ENCODE assay signal across 10 cellular contexts in genomic region chr10:110664483-110665420, GRCh38. TPM values are rescaled to one million over a fixed set of nuclear protein-coding genes. Genes with fewer than 3 reads are reported as not detected.
DNase-seq lines count a peak whose midpoint lies in the region; ATAC-seq and TF ChIP-seq lines count a peak whose summit lies in the region.
"Had no signal": no experiment of that assay in that cellular context is flagged by ENCODE, and none has a peak within 500 bp of the region (broad histone marks: within the 10 kb centered on the region; RNA-seq: fewer than 3 reads in every experiment).

No MANE protein-coding gene starts in this region.

- peak overlapping the region in 1 of 2 experiments; percentile 21 for H2BK12ac ChIP-seq in mesenchymal stem cell (ENCODE audit: low read length in 2 of 2)

- H2AK5ac ChIP-seq in mesenchymal stem cell (ENCODE audit: low read length, severe bottlenecking): no peak overlapping the region

- no peak for TF ChIP-seq CTCF in BJ (IDR thresholded peaks at IDR 0.05; ENCODE audit: insufficient read depth, low read depth, low read length)

- CTCF ChIA-PET in BJ (lab: Yijun Ruan, JAX): interaction anchor here (1.5 to 3.6 kb wide), 2 partner anchors 8 to 19 kb away, joined by 6 to 27 read pairs; no protein-coding TSS in a partner anchor

- H2BK15ac ChIP-seq in mesenchymal stem cell (ENCODE audit: low read depth, poor library complexity, severe bottlenecking): no peak overlapping the region

- H3K4me3 ChIP-seq in BJ (ENCODE audit: low read depth, low read length) (no peak overlapping the region), mesenchymal stem cell (ENCODE audit: insufficient read depth in 1 of 2, low read depth in 1 of 2, low read length in 2 of 2) (no peak overlapping the region)

- H3K4me1 ChIP-seq in mesenchymal stem cell (ENCODE audit: control insufficient read depth, insufficient read depth, low read depth, low read length): peaks cover 5% of the 10 kb centered on the region

- DNase-seq in BJ (ENCODE audit: low read depth) (peak; percentile 74), HT-29 (ENCODE audit: low spot score) (peak; percentile 66), astrocyte of the hippocampus (ENCODE audit: low read depth, low spot score) (peak; percentile 90), mesenchymal stem cell (peak; percentile 96), globus pallidus (ENCODE audit: low spot score) (no peak), NCI-H2227 treated with DMSO at 0.1 percent for 48 hours (lab: John Stamatoyannopoulos, UW) (no peak)
- no peak for DNase-seq in stimulated activated naive B cell treated with anti-CD40 and anti-IgM and Interleukin-4, amounts not matched to agents 10 μg/mL and 1 μg/mL and 100 μg/mL, for 72 hours
- DNase-seq: activated T-cell treated with anti-CD3 and anti-CD28 coated beads, Interleukin-2, amount 50 U/mL, for 1 hour had no signal

- H3K36me3 ChIP-seq in BJ (ENCODE audit: control insufficient read depth, insufficient read depth, low read length) (no peaks in the 10 kb centered on the region), mesenchymal stem cell (ENCODE audit: control insufficient read depth in 1 of 2, insufficient read depth in 2 of 2, low read depth in 1 of 2, low read length in 2 of 2) (no peaks in the 10 kb centered on the region)

- no peaks in the 10 kb centered on the region for H3K9me3 ChIP-seq in mesenchymal stem cell (ENCODE audit: control insufficient read depth, low read length)

- H2BK120ac ChIP-seq in mesenchymal stem cell (ENCODE audit: low read depth, low read length): no peak overlapping the region

- peaks cover 15 to 55% of the 10 kb centered on the region in 2 donors for H3K27me3 Mint-ChIP-seq in stimulated activated naive B cell treated with anti-CD40 and anti-IgM and Interleukin-4, amounts not matched to agents 10 μg/mL and 1 μg/mL and 100 μg/mL, for 72 hours

- H3K36me3 Mint-ChIP-seq in stimulated activated naive B cell treated with anti-CD40 and anti-IgM and Interleukin-4, amounts not matched to agents 10 μg/mL and 1 μg/mL and 100 μg/mL, for 72 hours: no peaks in the 10 kb centered on the region

- H3K79me1 ChIP-seq in mesenchymal stem cell (replicated peaks; ENCODE audit: low read length, poor library complexity, severe bottlenecking): no peaks in the 10 kb centered on the region

- H2BK5ac ChIP-seq in mesenchymal stem cell (ENCODE audit: low read depth, low read length, poor library complexity, severe bottlenecking): no peak overlapping the region

- peaks cover 2 to 8% of the 10 kb centered on the region in 2 donors for H3K4me1 Mint-ChIP-seq in stimulated activated naive B cell treated with anti-CD40 and anti-IgM and Interleukin-4, amounts not matched to agents 10 μg/mL and 1 μg/mL and 100 μg/mL, for 72 hours

- no peak overlapping the region for H3K14ac ChIP-seq in mesenchymal stem cell (ENCODE audit: low read length in 2 of 2)

- H3K27ac ChIP-seq in mesenchymal stem cell (ENCODE audit: low read length, poor library complexity, severe bottlenecking): no peak overlapping the region

- POLR2A ChIA-PET in BJ (lab: Charles Lee): interaction anchor here (0.5 kb wide), 1 partner anchor 12 kb away, joined by 5 read pairs; no protein-coding TSS in a partner anchor

- no peak overlapping the region for H2AFZ ChIP-seq in mesenchymal stem cell (ENCODE audit: low read depth, low read length)

- no peak overlapping the region for H3K9ac ChIP-seq in mesenchymal stem cell (ENCODE audit: low read length)

- no peak overlapping the region for H3K27ac Mint-ChIP-seq in stimulated activated naive B cell treated with anti-CD40 and anti-IgM and Interleukin-4, amounts not matched to agents 10 μg/mL and 1 μg/mL and 100 μg/mL, for 72 hours

- H3K4me2 ChIP-seq in mesenchymal stem cell (ENCODE audit: low read length, poor library complexity, severe bottlenecking): no peak overlapping the region

- peaks cover 0 to under 1% of the 10 kb centered on the region in 2 donors for H3K9me3 Mint-ChIP-seq in stimulated activated naive B cell treated with anti-CD40 and anti-IgM and Interleukin-4, amounts not matched to agents 10 μg/mL and 1 μg/mL and 100 μg/mL, for 72 hours
- H3K9me3 Mint-ChIP-seq: neural crest cell had no signal

- 37% methylated on average over 8 of the region's 10 CpGs for WGBS in mesenchymal stem cell

- H4K8ac ChIP-seq in mesenchymal stem cell (ENCODE audit: low read length): peak overlapping the region; percentile 36

- H3K23ac ChIP-seq in mesenchymal stem cell (ENCODE audit: low read length in 2 of 2): no peak overlapping the region

- no peak for ATAC-seq in GM21515 (IDR thresholded peaks at IDR 0.05; ENCODE audit: unreplicated experiment)
- no peak for ATAC-seq in stimulated activated naive B cell treated with anti-CD40 and anti-IgM and Interleukin-4, amounts not matched to agents 10 μg/mL and 1 μg/mL and 100 μg/mL, for 72 hours (replicated peaks)

- no peak overlapping the region for H3K4me3 Mint-ChIP-seq in stimulated activated naive B cell treated with anti-CD40 and anti-IgM and Interleukin-4, amounts not matched to agents 10 μg/mL and 1 μg/mL and 100 μg/mL, for 72 hours
- H3K4me3 Mint-ChIP-seq: neural crest cell had no signal

- no peak overlapping the region for H3K18ac ChIP-seq in mesenchymal stem cell (ENCODE audit: low read depth in 1 of 2, low read length in 2 of 2)

- H4K91ac ChIP-seq in mesenchymal stem cell (ENCODE audit: low read length): no peak overlapping the region

- H3K4ac ChIP-seq in mesenchymal stem cell (ENCODE audit: low read depth in 1 of 2, low read length in 2 of 2): no peak overlapping the region

- peaks cover 6% of the 10 kb centered on the region for H3K27me3 ChIP-seq in BJ (ENCODE audit: control insufficient read depth, insufficient read depth, low read length)
- peaks cover 0 to 28% of the 10 kb centered on the region in 2 experiments for H3K27me3 ChIP-seq in mesenchymal stem cell (ENCODE audit: control insufficient read depth in 1 of 2, insufficient read depth in 1 of 2, low read length in 2 of 2)

RNA-seq across cellular contexts. Expression of gene RBM20, which starts 20.6 kb away (rescaled TPM):
- not detected in 2 replicates for polyA plus RNA-seq in BJ (2011; rRNA removed)
- polyA minus RNA-seq in BJ (2011; rRNA and poly(A)+ RNA removed): not detected in 2 replicates
- 0.13 TPM in 1 of 2 replicates, not detected in the other for total RNA-seq in HT-29 (2014; rRNA removed; shearing (Covaris generic))
- 0.68 TPM for polyA plus RNA-seq in mesenchymal stem cell (2013, experiment 1 of 2)
- polyA plus RNA-seq in mesenchymal stem cell (2013, experiment 2 of 2): 0.55 TPM

Comparison
In these comparisons a context has a peak if more than half of its experiments do, and no peak if none do; other contexts are left out.
1. DNase-seq: peak in BJ (single experiment), HT-29 (single experiment), astrocyte of the hippocampus (single experiment) and mesenchymal stem cell (single experiment); none in globus pallidus (single experiment), NCI-H2227 treated with DMSO at 0.1 percent for 48 hours (single experiment) and stimulated activated naive B cell treated with anti-CD40 and anti-IgM and Interleukin-4, amounts not matched to agents 10 μg/mL and 1 μg/mL and 100 μg/mL, for 72 hours (single experiment).